Comparison of ENCODE assay signal across 8 cellular contexts in the genomic region with DNA sequence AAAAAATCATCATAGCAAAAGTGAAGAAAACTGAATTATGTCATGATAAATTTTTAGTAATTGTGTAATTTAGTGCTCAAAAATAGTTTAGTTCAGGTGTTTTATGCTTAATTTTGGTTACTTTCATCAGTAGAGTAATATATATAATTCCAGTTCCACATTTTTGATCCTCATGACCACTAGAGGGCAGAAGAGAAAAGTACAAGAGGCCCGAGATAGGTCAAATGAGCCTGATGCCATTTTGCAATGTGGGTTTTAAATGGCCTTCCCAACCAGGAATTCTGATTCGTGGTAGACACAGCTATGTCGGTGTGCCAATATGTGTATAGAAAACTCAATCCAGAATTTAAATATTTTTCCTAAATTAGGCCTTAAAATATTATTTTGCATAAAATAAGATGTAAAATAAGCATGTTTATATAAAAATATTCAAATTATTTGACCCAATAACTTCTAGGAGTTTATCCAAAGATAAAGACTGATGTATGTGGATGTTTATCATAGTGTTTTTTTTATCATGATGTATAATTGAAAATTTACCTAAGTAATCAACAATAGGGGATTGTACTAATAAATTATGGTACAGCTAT.
DNase-seq lines count a peak whose midpoint lies in the region; ATAC-seq and TF ChIP-seq lines count a peak whose summit lies in the region.

No MANE protein-coding gene starts in this region.

- H3K4me3 Mint-ChIP-seq in H9, result no peak overlapping the region
- no peak overlapping the region for H3K4me3 Mint-ChIP-seq in activated T-helper 1 cell treated with anti-CD3 and anti-CD28 coated beads, Interleukin-12 subunit alpha, Interleukin-12 subunit beta, Interleukin-2, Interleukin-4 antibody, amounts not matched to agents 30 ng/mL and 10 ng/mL and 1 ng/mL, durations not matched to agents 14 hours and 24 hours and 36 hours

- H3K36me3 Mint-ChIP-seq in H9 (ENCODE audit: insufficient read depth in 1 of 3, low read depth in 3 of 3), result peaks cover 2 to 17% (median 8%) of the 10 kb centered on the region in 3 experiments; a peak in 6 of 7 replicates
- H3K36me3 Mint-ChIP-seq in activated T-helper 1 cell treated with anti-CD3 and anti-CD28 coated beads, Interleukin-12 subunit alpha, Interleukin-12 subunit beta, Interleukin-2, Interleukin-4 antibody, amounts not matched to agents 30 ng/mL and 10 ng/mL and 1 ng/mL, durations not matched to agents 14 hours and 24 hours and 36 hours (ENCODE audit: low read depth), result no peaks in the 10 kb centered on the region

- DNase-seq in DMS153 (lab: John Stamatoyannopoulos, UW) (peak; percentile 70), H9 (no peak), NCI-H345 treated with DMSO at 0.1 percent for 48 hours (lab: John Stamatoyannopoulos, UW; ENCODE audit: unreplicated experiment) (peak; percentile 59), adrenal gland (peak in 6 of 7 donors; percentile 23 to 56 (median 34)), left ventricle myocardium inferior (no peak), skeletal muscle cell (ENCODE audit: low read depth) (peak; percentile 11)
- no peak for DNase-seq in activated T-helper 1 cell treated with anti-CD3 and anti-CD28 coated beads, Interleukin-12 subunit alpha, Interleukin-12 subunit beta, Interleukin-2, Interleukin-4 antibody, amounts not matched to agents 30 ng/mL and 10 ng/mL and 1 ng/mL, durations not matched to agents 14 hours and 24 hours and 36 hours (ENCODE audit: low spot score)

- H3K56ac ChIP-seq in H9 (ENCODE audit: insufficient read length, low read depth, low read length), result no peak overlapping the region

- H3K36me3 ChIP-seq in adrenal gland (replicated peaks in 1 of 2) (peaks cover 0 to 5% of the 10 kb centered on the region in 2 donors), left ventricle myocardium inferior (no peaks in the 10 kb centered on the region)

- H3K27ac ChIP-seq in H9 (ENCODE audit: insufficient read length, low read depth, low read length) (no peak overlapping the region), adrenal gland (no peak overlapping the region), left ventricle myocardium inferior (replicated peaks) (no peak overlapping the region)

- H3K27me3 ChIP-seq in H9 (ENCODE audit: insufficient read depth, low read length) (no peaks in the 10 kb centered on the region), adrenal gland (no peaks in the 10 kb centered on the region), left ventricle myocardium inferior (ENCODE audit: low read depth) (no peaks in the 10 kb centered on the region)

- H3K4me3 ChIP-seq in adrenal gland, result no peak overlapping the region
- no peak overlapping the region for H3K4me3 ChIP-seq in left ventricle myocardium inferior
- no peak overlapping the region for H3K4me3 ChIP-seq in skeletal muscle cell (ENCODE audit: low read depth, low read length)

- H2BK5ac ChIP-seq in H9 (ENCODE audit: insufficient read length, low read length), result no peak overlapping the region

- no peak overlapping the region for H3K27ac Mint-ChIP-seq in H9
- no peak overlapping the region for H3K27ac Mint-ChIP-seq in activated T-helper 1 cell treated with anti-CD3 and anti-CD28 coated beads, Interleukin-12 subunit alpha, Interleukin-12 subunit beta, Interleukin-2, Interleukin-4 antibody, amounts not matched to agents 30 ng/mL and 10 ng/mL and 1 ng/mL, durations not matched to agents 14 hours and 24 hours and 36 hours

- no peaks in the 10 kb centered on the region for H3K9me3 ChIP-seq in H9 (ENCODE audit: control insufficient read depth, low read depth, low read length)
- no peaks in the 10 kb centered on the region for H3K9me3 ChIP-seq in adrenal gland (replicated peaks in 1 of 3)
- no peaks in the 10 kb centered on the region for H3K9me3 ChIP-seq in left ventricle myocardium inferior (replicated peaks)

- H3K79me2 ChIP-seq in H9 (ENCODE audit: insufficient read depth, low read length), result no peaks in the 10 kb centered on the region

- peaks cover 10 to 24% of the 10 kb centered on the region in 2 experiments for H3K9me3 Mint-ChIP-seq in H9
- no peaks in the 10 kb centered on the region for H3K9me3 Mint-ChIP-seq in activated T-helper 1 cell treated with anti-CD3 and anti-CD28 coated beads, Interleukin-12 subunit alpha, Interleukin-12 subunit beta, Interleukin-2, Interleukin-4 antibody, amounts not matched to agents 30 ng/mL and 10 ng/mL and 1 ng/mL, durations not matched to agents 14 hours and 24 hours and 36 hours

- WGBS in H9 (ENCODE audit: extremely low coverage, insufficient read length, low lambda C conversion rate), result no CpG with 5 or more reads among the region's 3 CpGs
- 0 to 7% (median 3%) methylated on average over 3 of the region's 3 CpGs for WGBS in adrenal gland, 4 donors

- no peak overlapping the region for H4K91ac ChIP-seq in H9 (ENCODE audit: insufficient read length, low read depth, low read length)

- no peak overlapping the region for H2AFZ ChIP-seq in H9 (ENCODE audit: low read length)

- no peak overlapping the region for H2BK12ac ChIP-seq in H9 (ENCODE audit: insufficient read length, low read depth, low read length)

- no peak overlapping the region for H2BK120ac ChIP-seq in H9 (ENCODE audit: low read depth, low read length, poor library complexity, severe bottlenecking)

- H4K20me1 ChIP-seq in H9 (ENCODE audit: control insufficient read depth, insufficient read depth, insufficient read length), result no peaks in the 10 kb centered on the region

- no peaks in the 10 kb centered on the region for H3K23me2 ChIP-seq in H9 (ENCODE audit: insufficient read length, low read depth, low read length, poor library complexity, severe bottlenecking)

- no peaks in the 10 kb centered on the region for H3K79me1 ChIP-seq in H9 (ENCODE audit: insufficient read depth, low read depth, low read length, poor library complexity, severe bottlenecking)

- H2AK5ac ChIP-seq in H9 (ENCODE audit: insufficient read length, low read length), result no peak overlapping the region

- ATAC-seq in GM19023 (IDR thresholded peaks at IDR 0.05; ENCODE audit: unreplicated experiment), result no peak

- H3K23ac ChIP-seq in H9 (ENCODE audit: insufficient read length, low read depth, low read length), result no peak overlapping the region

- H3K27me3 Mint-ChIP-seq in H9 (ENCODE audit: low read depth), result peaks cover 2% of the 10 kb centered on the region
- peaks cover 4% of the 10 kb centered on the region for H3K27me3 Mint-ChIP-seq in activated T-helper 1 cell treated with anti-CD3 and anti-CD28 coated beads, Interleukin-12 subunit alpha, Interleukin-12 subunit beta, Interleukin-2, Interleukin-4 antibody, amounts not matched to agents 30 ng/mL and 10 ng/mL and 1 ng/mL, durations not matched to agents 14 hours and 24 hours and 36 hours (ENCODE audit: insufficient read depth)

- H4K8ac ChIP-seq in H9 (replicated peaks; ENCODE audit: insufficient read length, low read depth, low read length), result no peak overlapping the region

- H2BK15ac ChIP-seq in H9 (ENCODE audit: low read depth, low read length), result no peak overlapping the region

- TF ChIP-seq POLR2A in adrenal gland (IDR thresholded peaks at IDR 0.05), result no peak

- TF ChIP-seq CTCF in H9 (conservative IDR thresholded peaks at IDR 0.05), result peak; percentile 86
- TF ChIP-seq CTCF in adrenal gland (IDR thresholded peaks at IDR 0.05), result peak; percentile 53 to 85 (median 73)
- peak; percentile 83 for TF ChIP-seq CTCF in left ventricle myocardium inferior (IDR thresholded peaks at IDR 0.05; ENCODE audit: borderline replicate concordance)

- H3K4me2 ChIP-seq in H9 (ENCODE audit: insufficient read depth, insufficient read length, low read length), result no peak overlapping the region

- intact Hi-C loops in adrenal gland (cut with DNase I), result loop anchor here in 1 of 2 donors (5.0 kb wide), 1 partner anchor 201 kb away; no protein-coding TSS in a partner anchor
- intact Hi-C loops in left ventricle myocardium inferior (cut with micrococcal nuclease), result loop anchor here (5.0 to 10.0 kb wide), 3 partner anchors 166 to 358 kb away; no protein-coding TSS in a partner anchor
- intact Hi-C loops in activated T-helper 1 cell treated with anti-CD3 and anti-CD28 coated beads, Interleukin-12 subunit alpha, Interleukin-12 subunit beta, Interleukin-2, Interleukin-4 antibody, amounts not matched to agents 30 ng/mL and 10 ng/mL and 1 ng/mL, durations not matched to agents 14 hours and 24 hours and 36 hours (cut with micrococcal nuclease), result loop anchor here (1.0 to 10.0 kb wide), 6 partner anchors 76 to 568 kb away; no protein-coding TSS in a partner anchor

- H3T11ph ChIP-seq in H9 (ENCODE audit: low read length), result no peak overlapping the region

- H4K5ac ChIP-seq in H9 (ENCODE audit: insufficient read length, low read depth, low read length), result no peak overlapping the region

- H3K14ac ChIP-seq in H9 (ENCODE audit: insufficient read depth, low read length), result no peak overlapping the region

- no peaks in the 10 kb centered on the region for H3K4me1 Mint-ChIP-seq in H9
- no peaks in the 10 kb centered on the region for H3K4me1 Mint-ChIP-seq in activated T-helper 1 cell treated with anti-CD3 and anti-CD28 coated beads, Interleukin-12 subunit alpha, Interleukin-12 subunit beta, Interleukin-2, Interleukin-4 antibody, amounts not matched to agents 30 ng/mL and 10 ng/mL and 1 ng/mL, durations not matched to agents 14 hours and 24 hours and 36 hours (ENCODE audit: low read depth)

- H3K4ac ChIP-seq in H9 (ENCODE audit: low read depth, low read length), result no peak overlapping the region

- H2BK20ac ChIP-seq in H9 (ENCODE audit: low read depth, low read length, poor library complexity, severe bottlenecking), result no peak overlapping the region

- no peak overlapping the region for H3K18ac ChIP-seq in H9 (ENCODE audit: insufficient read length, low read depth, low read length)

- H3K4me1 ChIP-seq in H9 (ENCODE audit: insufficient read depth, low read length) (no peaks in the 10 kb centered on the region), adrenal gland (replicated peaks in 1 of 2) (no peaks in the 10 kb centered on the region), left ventricle myocardium inferior (no peaks in the 10 kb centered on the region)

- no peak overlapping the region for H3K9ac ChIP-seq in H9 (ENCODE audit: extremely low read depth, insufficient read length, low read length)

Comparison
In these comparisons a context has a peak if more than half of its experiments do, and no peak if none do; other contexts are left out.
1. DNase-seq: peak in DMS153 (single experiment), NCI-H345 treated with DMSO at 0.1 percent for 48 hours (single experiment), adrenal gland (6 of 7) and skeletal muscle cell (single experiment); none in H9 (single experiment), left ventricle myocardium inferior (single experiment) and activated T-helper 1 cell treated with anti-CD3 and anti-CD28 coated beads, Interleukin-12 subunit alpha, Interleukin-12 subunit beta, Interleukin-2, Interleukin-4 antibody, amounts not matched to agents 30 ng/mL and 10 ng/mL and 1 ng/mL, durations not matched to agents 14 hours and 24 hours and 36 hours (single experiment).
2. Peak in every context shown above with its lines, with median percentiles within 50 percentile points of each other: CTCF ChIP-seq.